1 cellular context compared by ENCODE assay signal in the genomic region with DNA sequence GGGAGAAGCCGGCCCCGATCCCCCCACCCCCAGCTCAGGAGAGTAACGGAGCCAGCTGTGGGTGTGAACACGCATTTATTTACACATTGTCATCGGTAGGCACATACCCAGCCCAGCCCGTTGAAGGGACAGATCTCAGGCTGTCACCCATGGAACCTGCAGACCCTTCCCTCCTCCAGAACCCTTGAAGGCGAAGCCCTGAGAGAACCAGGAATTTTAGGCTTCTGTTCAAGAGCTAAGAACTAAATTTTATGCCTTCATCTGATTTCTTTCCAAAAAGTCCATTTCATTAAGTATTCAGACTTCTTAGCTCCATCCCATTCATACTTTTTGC.
TF ChIP-seq lines count a peak whose summit lies in the region.

No MANE protein-coding gene starts in this region.

TF ChIP-seq in GM23338, 12 proteins besides CTCF, POLR2A, EP300 and RAD21:
- TF ChIP-seq POLR2AphosphoS5 (IDR thresholded peaks at IDR 0.05; ENCODE audit: low read depth) (no peak), ZNF331 (CRISPR knock-in tag; IDR thresholded peaks at IDR 0.05; ENCODE audit: low read depth) (no peak), ZNF114 (CRISPR knock-in tag; IDR thresholded peaks at IDR 0.05) (no peak), STAT1 (IDR thresholded peaks at IDR 0.05; ENCODE audit: unreplicated experiment) (no peak)
